ENCODE assay signal across 1 cellular context in the genomic region with DNA sequence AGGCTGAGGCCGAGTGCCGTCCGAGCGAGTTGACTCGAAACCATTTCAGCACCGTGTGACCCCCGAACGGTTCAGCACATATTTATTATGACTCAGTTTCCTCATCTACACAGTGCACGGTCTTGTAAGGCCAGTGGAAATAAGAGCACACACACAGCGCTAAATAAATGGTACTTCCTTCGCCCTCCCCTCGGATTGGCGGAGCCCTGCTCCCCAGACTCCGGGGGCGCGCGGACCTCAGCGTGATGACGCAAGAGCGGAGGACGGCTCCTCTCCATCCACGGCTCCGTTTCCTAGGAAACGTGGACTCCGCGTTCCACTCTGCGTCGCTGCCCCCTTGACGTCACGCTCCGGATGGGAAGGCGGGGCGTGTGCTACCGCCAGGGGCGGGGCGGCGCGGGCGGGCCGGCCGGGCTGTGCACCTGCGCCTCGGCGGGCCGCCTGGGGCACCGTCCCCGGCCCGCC.
TF ChIP-seq lines count a peak whose summit lies in the region.

A gene with protein sequence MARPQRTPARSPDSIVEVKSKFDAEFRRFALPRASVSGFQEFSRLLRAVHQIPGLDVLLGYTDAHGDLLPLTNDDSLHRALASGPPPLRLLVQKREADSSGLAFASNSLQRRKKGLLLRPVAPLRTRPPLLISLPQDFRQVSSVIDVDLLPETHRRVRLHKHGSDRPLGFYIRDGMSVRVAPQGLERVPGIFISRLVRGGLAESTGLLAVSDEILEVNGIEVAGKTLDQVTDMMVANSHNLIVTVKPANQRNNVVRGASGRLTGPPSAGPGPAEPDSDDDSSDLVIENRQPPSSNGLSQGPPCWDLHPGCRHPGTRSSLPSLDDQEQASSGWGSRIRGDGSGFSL (plus strand): TSS at position 397 of the 465 bp plus-strand sequence. CDS start 79 bp downstream, outside the sequence.

TF ChIP-seq in HepG2, 621 proteins besides CTCF, POLR2A, EP300 and RAD21 (continued from another document and continues in another):
- TF ChIP-seq, protein P1, sequence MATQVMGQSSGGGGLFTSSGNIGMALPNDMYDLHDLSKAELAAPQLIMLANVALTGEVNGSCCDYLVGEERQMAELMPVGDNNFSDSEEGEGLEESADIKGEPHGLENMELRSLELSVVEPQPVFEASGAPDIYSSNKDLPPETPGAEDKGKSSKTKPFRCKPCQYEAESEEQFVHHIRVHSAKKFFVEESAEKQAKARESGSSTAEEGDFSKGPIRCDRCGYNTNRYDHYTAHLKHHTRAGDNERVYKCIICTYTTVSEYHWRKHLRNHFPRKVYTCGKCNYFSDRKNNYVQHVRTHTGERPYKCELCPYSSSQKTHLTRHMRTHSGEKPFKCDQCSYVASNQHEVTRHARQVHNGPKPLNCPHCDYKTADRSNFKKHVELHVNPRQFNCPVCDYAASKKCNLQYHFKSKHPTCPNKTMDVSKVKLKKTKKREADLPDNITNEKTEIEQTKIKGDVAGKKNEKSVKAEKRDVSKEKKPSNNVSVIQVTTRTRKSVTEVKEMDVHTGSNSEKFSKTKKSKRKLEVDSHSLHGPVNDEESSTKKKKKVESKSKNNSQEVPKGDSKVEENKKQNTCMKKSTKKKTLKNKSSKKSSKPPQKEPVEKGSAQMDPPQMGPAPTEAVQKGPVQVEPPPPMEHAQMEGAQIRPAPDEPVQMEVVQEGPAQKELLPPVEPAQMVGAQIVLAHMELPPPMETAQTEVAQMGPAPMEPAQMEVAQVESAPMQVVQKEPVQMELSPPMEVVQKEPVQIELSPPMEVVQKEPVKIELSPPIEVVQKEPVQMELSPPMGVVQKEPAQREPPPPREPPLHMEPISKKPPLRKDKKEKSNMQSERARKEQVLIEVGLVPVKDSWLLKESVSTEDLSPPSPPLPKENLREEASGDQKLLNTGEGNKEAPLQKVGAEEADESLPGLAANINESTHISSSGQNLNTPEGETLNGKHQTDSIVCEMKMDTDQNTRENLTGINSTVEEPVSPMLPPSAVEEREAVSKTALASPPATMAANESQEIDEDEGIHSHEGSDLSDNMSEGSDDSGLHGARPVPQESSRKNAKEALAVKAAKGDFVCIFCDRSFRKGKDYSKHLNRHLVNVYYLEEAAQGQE (IDR thresholded peaks at IDR 0.05; ENCODE audit: borderline replicate concordance in 1 of 2, low read depth in 1 of 2, low read length in 2 of 2) = 0 out of 4 replicates have a peak, but pooled peaks of 1 of the 2 experiments have one; percentile 9
- no peak for TF ChIP-seq ZNF567 (CRISPR knock-in tag; IDR thresholded peaks at IDR 0.05; ENCODE audit: borderline replicate concordance)
- 0 out of 2 replicates have a peak, but pooled peaks have one; percentile 17 for TF ChIP-seq PHF21A (CRISPR knock-in tag; IDR thresholded peaks at IDR 0.05)
- TF ChIP-seq RARA (CRISPR knock-in tag; IDR thresholded peaks at IDR 0.05) = peak; percentile 20; the same call in 1 of the 2 replicates
- TF ChIP-seq HHEX (CRISPR knock-in tag; IDR thresholded peaks at IDR 0.05) = no peak
- TF ChIP-seq ZSCAN21 (CRISPR knock-in tag; IDR thresholded peaks at IDR 0.05; ENCODE audit: borderline replicate concordance) = no peak; the same call in 1 of the 2 replicates
- no peak for TF ChIP-seq ZNF382 (CRISPR knock-in tag; IDR thresholded peaks at IDR 0.05; ENCODE audit: borderline replicate concordance)
- TF ChIP-seq ZNF264 (CRISPR knock-in tag; IDR thresholded peaks at IDR 0.05) = no peak
- no peak; the same call in 1 of the 2 replicates for TF ChIP-seq RFXANK (CRISPR knock-in tag; IDR thresholded peaks at IDR 0.05)
- TF ChIP-seq ZNF232 (CRISPR knock-in tag; IDR thresholded peaks at IDR 0.05; ENCODE audit: borderline replicate concordance) = no peak; the same call in 1 of the 2 replicates
- no peak for TF ChIP-seq NR1H2 (CRISPR knock-in tag; IDR thresholded peaks at IDR 0.05; ENCODE audit: borderline replicate concordance, low read depth)
- no peak for TF ChIP-seq ZFP1 (CRISPR knock-in tag; IDR thresholded peaks at IDR 0.05)
- TF ChIP-seq, protein P2, sequence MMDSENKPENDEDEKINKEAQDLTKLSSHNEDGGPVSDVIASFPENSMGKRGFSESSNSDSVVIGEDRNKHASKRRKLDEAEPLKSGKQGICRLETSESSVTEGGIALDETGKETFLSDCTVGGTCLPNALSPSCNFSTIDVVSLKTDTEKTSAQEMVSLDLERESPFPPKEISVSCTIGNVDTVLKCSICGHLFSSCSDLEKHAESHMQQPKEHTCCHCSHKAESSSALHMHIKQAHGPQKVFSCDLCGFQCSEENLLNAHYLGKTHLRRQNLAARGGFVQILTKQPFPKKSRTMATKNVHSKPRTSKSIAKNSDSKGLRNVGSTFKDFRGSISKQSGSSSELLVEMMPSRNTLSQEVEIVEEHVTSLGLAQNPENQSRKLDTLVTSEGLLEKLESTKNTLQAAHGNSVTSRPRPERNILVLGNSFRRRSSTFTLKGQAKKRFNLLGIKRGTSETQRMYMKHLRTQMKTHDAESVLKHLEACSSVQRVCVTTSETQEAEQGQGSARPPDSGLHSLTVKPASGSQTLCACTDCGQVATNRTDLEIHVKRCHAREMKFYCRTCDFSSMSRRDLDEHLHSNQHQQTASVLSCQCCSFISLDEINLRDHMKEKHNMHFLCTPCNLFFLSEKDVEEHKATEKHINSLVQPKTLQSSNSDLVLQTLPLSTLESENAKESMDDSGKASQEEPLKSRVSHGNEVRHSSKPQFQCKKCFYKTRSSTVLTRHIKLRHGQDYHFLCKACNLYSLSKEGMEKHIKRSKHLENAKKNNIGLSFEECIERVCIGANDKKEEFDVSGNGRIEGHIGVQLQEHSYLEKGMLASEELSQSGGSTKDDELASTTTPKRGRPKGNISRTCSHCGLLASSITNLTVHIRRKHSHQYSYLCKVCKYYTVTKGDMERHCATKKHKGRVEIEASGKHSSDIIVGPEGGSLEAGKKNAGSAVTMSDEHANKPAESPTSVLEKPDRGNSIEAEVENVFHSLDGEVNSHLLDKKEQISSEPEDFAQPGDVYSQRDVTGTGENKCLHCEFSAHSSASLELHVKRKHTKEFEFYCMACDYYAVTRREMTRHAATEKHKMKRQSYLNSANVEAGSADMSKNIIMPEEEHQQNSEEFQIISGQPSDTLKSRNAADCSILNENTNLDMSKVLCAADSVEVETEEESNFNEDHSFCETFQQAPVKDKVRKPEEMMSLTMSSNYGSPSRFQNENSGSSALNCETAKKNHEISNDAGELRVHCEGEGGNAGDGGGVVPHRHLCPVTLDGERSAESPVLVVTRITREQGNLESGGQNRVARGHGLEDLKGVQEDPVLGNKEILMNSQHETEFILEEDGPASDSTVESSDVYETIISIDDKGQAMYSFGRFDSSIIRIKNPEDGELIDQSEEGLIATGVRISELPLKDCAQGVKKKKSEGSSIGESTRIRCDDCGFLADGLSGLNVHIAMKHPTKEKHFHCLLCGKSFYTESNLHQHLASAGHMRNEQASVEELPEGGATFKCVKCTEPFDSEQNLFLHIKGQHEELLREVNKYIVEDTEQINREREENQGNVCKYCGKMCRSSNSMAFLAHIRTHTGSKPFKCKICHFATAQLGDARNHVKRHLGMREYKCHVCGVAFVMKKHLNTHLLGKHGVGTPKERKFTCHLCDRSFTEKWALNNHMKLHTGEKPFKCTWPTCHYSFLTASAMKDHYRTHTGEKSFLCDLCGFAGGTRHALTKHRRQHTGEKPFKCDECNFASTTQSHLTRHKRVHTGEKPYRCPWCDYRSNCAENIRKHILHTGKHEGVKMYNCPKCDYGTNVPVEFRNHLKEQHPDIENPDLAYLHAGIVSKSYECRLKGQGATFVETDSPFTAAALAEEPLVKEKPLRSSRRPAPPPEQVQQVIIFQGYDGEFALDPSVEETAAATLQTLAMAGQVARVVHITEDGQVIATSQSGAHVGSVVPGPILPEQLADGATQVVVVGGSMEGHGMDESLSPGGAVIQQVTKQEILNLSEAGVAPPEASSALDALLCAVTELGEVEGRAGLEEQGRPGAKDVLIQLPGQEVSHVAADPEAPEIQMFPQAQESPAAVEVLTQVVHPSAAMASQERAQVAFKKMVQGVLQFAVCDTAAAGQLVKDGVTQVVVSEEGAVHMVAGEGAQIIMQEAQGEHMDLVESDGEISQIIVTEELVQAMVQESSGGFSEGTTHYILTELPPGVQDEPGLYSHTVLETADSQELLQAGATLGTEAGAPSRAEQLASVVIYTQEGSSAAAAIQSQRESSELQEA (CRISPR knock-in tag; IDR thresholded peaks at IDR 0.05; ENCODE audit: not compliant biosample characterization) = peak; percentile 0
- TF ChIP-seq, protein P3, sequence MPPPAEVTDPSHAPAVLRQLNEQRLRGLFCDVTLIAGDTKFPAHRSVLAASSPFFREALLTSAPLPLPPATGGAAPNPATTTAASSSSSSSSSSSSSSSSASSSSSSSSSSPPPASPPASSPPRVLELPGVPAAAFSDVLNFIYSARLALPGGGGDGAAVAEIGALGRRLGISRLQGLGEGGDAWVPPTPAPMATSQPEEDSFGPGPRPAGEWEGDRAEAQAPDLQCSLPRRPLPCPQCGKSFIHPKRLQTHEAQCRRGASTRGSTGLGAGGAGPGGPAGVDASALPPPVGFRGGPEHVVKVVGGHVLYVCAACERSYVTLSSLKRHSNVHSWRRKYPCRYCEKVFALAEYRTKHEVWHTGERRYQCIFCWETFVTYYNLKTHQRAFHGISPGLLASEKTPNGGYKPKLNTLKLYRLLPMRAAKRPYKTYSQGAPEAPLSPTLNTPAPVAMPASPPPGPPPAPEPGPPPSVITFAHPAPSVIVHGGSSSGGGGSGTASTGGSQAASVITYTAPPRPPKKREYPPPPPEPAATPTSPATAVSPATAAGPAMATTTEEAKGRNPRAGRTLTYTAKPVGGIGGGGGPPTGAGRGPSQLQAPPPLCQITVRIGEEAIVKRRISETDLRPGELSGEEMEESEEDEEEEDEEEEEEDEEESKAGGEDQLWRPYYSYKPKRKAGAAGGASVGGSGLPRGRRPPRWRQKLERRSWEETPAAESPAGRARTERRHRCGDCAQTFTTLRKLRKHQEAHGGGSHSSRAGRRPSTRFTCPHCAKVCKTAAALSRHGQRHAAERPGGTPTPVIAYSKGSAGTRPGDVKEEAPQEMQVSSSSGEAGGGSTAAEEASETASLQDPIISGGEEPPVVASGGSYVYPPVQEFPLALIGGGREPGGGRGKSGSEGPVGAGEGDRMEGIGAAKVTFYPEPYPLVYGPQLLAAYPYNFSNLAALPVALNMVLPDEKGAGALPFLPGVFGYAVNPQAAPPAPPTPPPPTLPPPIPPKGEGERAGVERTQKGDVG (CRISPR knock-in tag; IDR thresholded peaks at IDR 0.05; ENCODE audit: borderline replicate concordance) = no peak
- TF ChIP-seq SKI (IDR thresholded peaks at IDR 0.05; ENCODE audit: partially characterized antibody) = no peak
- TF ChIP-seq NKX3-1 (CRISPR knock-in tag; IDR thresholded peaks at IDR 0.05) = no peak
- TF ChIP-seq, protein P4, sequence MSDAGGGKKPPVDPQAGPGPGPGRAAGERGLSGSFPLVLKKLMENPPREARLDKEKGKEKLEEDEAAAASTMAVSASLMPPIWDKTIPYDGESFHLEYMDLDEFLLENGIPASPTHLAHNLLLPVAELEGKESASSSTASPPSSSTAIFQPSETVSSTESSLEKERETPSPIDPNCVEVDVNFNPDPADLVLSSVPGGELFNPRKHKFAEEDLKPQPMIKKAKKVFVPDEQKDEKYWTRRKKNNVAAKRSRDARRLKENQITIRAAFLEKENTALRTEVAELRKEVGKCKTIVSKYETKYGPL (CRISPR knock-in tag; IDR thresholded peaks at IDR 0.05) = no peak; the same call in 1 of the 2 replicates
- no peak for TF ChIP-seq IKZF4 (CRISPR knock-in tag; IDR thresholded peaks at IDR 0.05; ENCODE audit: borderline replicate concordance, low read depth, not compliant biosample characterization)
- TF ChIP-seq, protein P5, sequence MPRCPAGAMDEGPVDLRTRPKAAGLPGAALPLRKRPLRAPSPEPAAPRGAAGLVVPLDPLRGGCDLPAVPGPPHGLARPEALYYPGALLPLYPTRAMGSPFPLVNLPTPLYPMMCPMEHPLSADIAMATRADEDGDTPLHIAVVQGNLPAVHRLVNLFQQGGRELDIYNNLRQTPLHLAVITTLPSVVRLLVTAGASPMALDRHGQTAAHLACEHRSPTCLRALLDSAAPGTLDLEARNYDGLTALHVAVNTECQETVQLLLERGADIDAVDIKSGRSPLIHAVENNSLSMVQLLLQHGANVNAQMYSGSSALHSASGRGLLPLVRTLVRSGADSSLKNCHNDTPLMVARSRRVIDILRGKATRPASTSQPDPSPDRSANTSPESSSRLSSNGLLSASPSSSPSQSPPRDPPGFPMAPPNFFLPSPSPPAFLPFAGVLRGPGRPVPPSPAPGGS (CRISPR knock-in tag; IDR thresholded peaks at IDR 0.05) = no peak
- no peak for TF ChIP-seq ZNF709 (CRISPR knock-in tag; IDR thresholded peaks at IDR 0.05)
- TF ChIP-seq NFKBIZ (CRISPR knock-in tag; IDR thresholded peaks at IDR 0.05) = peak; percentile 17; the same call in 1 of the 2 replicates
- no peak for TF ChIP-seq PTBP1 (IDR thresholded peaks at IDR 0.05; ENCODE audit: low read depth, low read length, poor library complexity, severe bottlenecking)
- TF ChIP-seq, protein P6, sequence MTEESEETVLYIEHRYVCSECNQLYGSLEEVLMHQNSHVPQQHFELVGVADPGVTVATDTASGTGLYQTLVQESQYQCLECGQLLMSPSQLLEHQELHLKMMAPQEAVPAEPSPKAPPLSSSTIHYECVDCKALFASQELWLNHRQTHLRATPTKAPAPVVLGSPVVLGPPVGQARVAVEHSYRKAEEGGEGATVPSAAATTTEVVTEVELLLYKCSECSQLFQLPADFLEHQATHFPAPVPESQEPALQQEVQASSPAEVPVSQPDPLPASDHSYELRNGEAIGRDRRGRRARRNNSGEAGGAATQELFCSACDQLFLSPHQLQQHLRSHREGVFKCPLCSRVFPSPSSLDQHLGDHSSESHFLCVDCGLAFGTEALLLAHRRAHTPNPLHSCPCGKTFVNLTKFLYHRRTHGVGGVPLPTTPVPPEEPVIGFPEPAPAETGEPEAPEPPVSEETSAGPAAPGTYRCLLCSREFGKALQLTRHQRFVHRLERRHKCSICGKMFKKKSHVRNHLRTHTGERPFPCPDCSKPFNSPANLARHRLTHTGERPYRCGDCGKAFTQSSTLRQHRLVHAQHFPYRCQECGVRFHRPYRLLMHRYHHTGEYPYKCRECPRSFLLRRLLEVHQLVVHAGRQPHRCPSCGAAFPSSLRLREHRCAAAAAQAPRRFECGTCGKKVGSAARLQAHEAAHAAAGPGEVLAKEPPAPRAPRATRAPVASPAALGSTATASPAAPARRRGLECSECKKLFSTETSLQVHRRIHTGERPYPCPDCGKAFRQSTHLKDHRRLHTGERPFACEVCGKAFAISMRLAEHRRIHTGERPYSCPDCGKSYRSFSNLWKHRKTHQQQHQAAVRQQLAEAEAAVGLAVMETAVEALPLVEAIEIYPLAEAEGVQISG (CRISPR knock-in tag; IDR thresholded peaks at IDR 0.05) = peak; percentile 32
- TF ChIP-seq, protein P7, sequence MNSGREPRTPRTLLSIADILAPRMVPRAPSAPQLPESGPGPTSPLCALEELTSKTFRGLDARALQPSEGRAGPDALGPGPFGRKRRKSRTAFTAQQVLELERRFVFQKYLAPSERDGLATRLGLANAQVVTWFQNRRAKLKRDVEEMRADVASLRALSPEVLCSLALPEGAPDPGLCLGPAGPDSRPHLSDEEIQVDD (CRISPR knock-in tag; IDR thresholded peaks at IDR 0.05; ENCODE audit: borderline replicate concordance) = no peak; the same call in 1 of the 2 replicates
- TF ChIP-seq ZNF781 (CRISPR knock-in tag; IDR thresholded peaks at IDR 0.05; ENCODE audit: borderline replicate concordance, not compliant biosample characterization) = no peak
- TF ChIP-seq POLR2G (IDR thresholded peaks at IDR 0.05; ENCODE audit: low read depth, low read length) = no peak; the same call in 1 of the 2 replicates
- peak; percentile 85 for TF ChIP-seq RFX3 (CRISPR knock-in tag; IDR thresholded peaks at IDR 0.05)
- TF ChIP-seq TP53 (CRISPR knock-in tag; conservative IDR thresholded peaks at IDR 0.05) = no peak
- no peak for TF ChIP-seq ZNF34 (CRISPR knock-in tag; IDR thresholded peaks at IDR 0.05; ENCODE audit: borderline replicate concordance)
